ENCODE assay signal across 34 cellular contexts in genomic region chr14:89906000-89906399, GRCh38.
"Had no signal": no experiment of that assay in that cellular context is flagged by ENCODE, and none has a peak within 500 bp of the region (broad histone marks: within the 10 kb centered on the region; RNA-seq: fewer than 3 reads in every experiment).

No MANE protein-coding gene starts in this region.

- H3K4me3 ChIP-seq: MG63 had no signal

- H3K36me3 ChIP-seq: MG63 had no signal

- DNase-seq: Kasumi-1, MG63, MV-4-11, NCI-H1048, NCI-H1092, NCI-H1092 treated with DMSO at 0.1 percent for 48 hours, NCI-H1105, NCI-H1105 treated with DMSO at 0.1 percent for 48 hours, NCI-H1417, NCI-H1417 treated with DMSO at 0.1 percent for 48 hours, NCI-H1436, NCI-H1436 treated with DMSO at 0.1 percent for 48 hours, NCI-H146, NCI-H1694, NCI-H1694 treated with DMSO at 0.1 percent for 48 hours, NCI-H187, NCI-H187 treated with DMSO at 0.1 percent for 48 hours, NCI-H1930, NCI-H2029, NCI-H2029 treated with DMSO at 0.1 percent for 48 hours, NCI-H2081, NCI-H2081 treated with DMSO at 0.1 percent for 48 hours, NCI-H2107, NCI-H2171, NCI-H2171 treated with DMSO at 0.1 percent for 48 hours, NCI-H2227 treated with DMSO at 0.1 percent for 48 hours, NCI-H226, NCI-H345, NCI-H446, NCI-H446 treated with DMSO at 0.1 percent for 48 hours, NCI-H510A, NCI-H510A treated with DMSO at 0.1 percent for 48 hours, NCI-H524, NCI-H524 treated with DMSO at 0.1 percent for 48 hours had no signal

- H3K27me3 ChIP-seq: MG63 had no signal

- H3K9me3 ChIP-seq: MG63 had no signal
